ENCODE assay signal across 8 cellular contexts in genomic region chrX:131202766-131203165, GRCh38.
"Had no signal": no experiment of that assay in that cellular context is flagged by ENCODE, and none has a peak within 500 bp of the region (broad histone marks: within the 10 kb centered on the region; RNA-seq: fewer than 3 reads in every experiment).

No MANE protein-coding gene starts in this region.

- H3K4me3 ChIP-seq: GM12878 had no signal

- FAIRE-seq: G401.6, GM12878, GM12891, GM12892, GM18507, GM19239 had no signal

- DNase-seq: GDM1, GF-D8 had no signal

- ATAC-seq: GM12878 had no signal
